In genomic region chr5:126003309-126003708, GRCh38 we compare ENCODE assay signal across 10 cellular contexts.
DNase-seq lines count a peak whose midpoint lies in the region; ATAC-seq and TF ChIP-seq lines count a peak whose summit lies in the region.
"Had no signal": no experiment of that assay in that cellular context is flagged by ENCODE, and none has a peak within 500 bp of the region (broad histone marks: within the 10 kb centered on the region; RNA-seq: fewer than 3 reads in every experiment).

No MANE protein-coding gene starts in this region.

- no peak overlapping the region for H3K4me3 ChIP-seq in foreskin fibroblast (ENCODE audit: low read depth in 1 of 2, low read length in 2 of 2)

- no peak for TF ChIP-seq CTCF in foreskin fibroblast (IDR thresholded peaks at IDR 0.05; ENCODE audit: low read depth, low read length)

- ATAC-seq in SK-N-SH treated with all-trans-retinoic acid at 6 μM for 48 hours (peak; percentile 75), HG02970 (IDR thresholded peaks at IDR 0.05; ENCODE audit: low FRiP score, unreplicated experiment) (no peak)

- DNase-seq in Ammon's horn (ENCODE audit: low spot score), result peak; percentile 65
- DNase-seq in foreskin fibroblast, result peak; percentile 78 to 92
- peak; percentile 14 for DNase-seq in retina
- no peak for DNase-seq in activated CD4-positive, alpha-beta T cell treated with anti-CD3 and anti-CD28 coated beads for 48 hours
- DNase-seq in NCI-H345 treated with DMSO at 0.1 percent for 48 hours (lab: John Stamatoyannopoulos, UW; ENCODE audit: unreplicated experiment), result no peak
- DNase-seq in NCI-H524 treated with DMSO at 0.1 percent for 48 hours (lab: John Stamatoyannopoulos, UW), result no peak
- DNase-seq: Caco-2, T-helper 2 cell had no signal

TF ChIP-seq in SK-N-SH treated with all-trans-retinoic acid at 6 μM for 48 hours, 23 proteins besides CTCF, POLR2A, EP300 and RAD21:
- TF ChIP-seq ZFP30 (CRISPR knock-in tag; IDR thresholded peaks at IDR 0.05) (no peak), RARB (CRISPR knock-in tag; IDR thresholded peaks at IDR 0.05) (no peak), BACH2 (CRISPR knock-in tag; IDR thresholded peaks at IDR 0.05; ENCODE audit: borderline replicate concordance) (no peak), ZFP3 (CRISPR knock-in tag; IDR thresholded peaks at IDR 0.05) (no peak), GLIS3 (CRISPR knock-in tag; IDR thresholded peaks at IDR 0.05) (no peak), PATZ1 (CRISPR knock-in tag; IDR thresholded peaks at IDR 0.05; ENCODE audit: borderline replicate concordance) (no peak), ARNTL (CRISPR knock-in tag; IDR thresholded peaks at IDR 0.05; ENCODE audit: borderline replicate concordance, low read depth) (no peak), CSDC2 (CRISPR knock-in tag; IDR thresholded peaks at IDR 0.05) (no peak), TOX (CRISPR knock-in tag; IDR thresholded peaks at IDR 0.05; ENCODE audit: borderline replicate concordance) (no peak), SNAI2 (CRISPR knock-in tag; IDR thresholded peaks at IDR 0.05) (no peak), ZNF565 (CRISPR knock-in tag; conservative IDR thresholded peaks at IDR 0.05; ENCODE audit: low read depth) (no peak)

Comparison
In these comparisons a context has a peak if more than half of its experiments do, and no peak if none do; other contexts are left out.
1. DNase-seq: peak in Ammon's horn (single experiment), foreskin fibroblast (2 of 2) and retina (single experiment); none in activated CD4-positive, alpha-beta T cell treated with anti-CD3 and anti-CD28 coated beads for 48 hours (single experiment), NCI-H345 treated with DMSO at 0.1 percent for 48 hours (single experiment) and NCI-H524 treated with DMSO at 0.1 percent for 48 hours (single experiment).